In the genomic region with DNA sequence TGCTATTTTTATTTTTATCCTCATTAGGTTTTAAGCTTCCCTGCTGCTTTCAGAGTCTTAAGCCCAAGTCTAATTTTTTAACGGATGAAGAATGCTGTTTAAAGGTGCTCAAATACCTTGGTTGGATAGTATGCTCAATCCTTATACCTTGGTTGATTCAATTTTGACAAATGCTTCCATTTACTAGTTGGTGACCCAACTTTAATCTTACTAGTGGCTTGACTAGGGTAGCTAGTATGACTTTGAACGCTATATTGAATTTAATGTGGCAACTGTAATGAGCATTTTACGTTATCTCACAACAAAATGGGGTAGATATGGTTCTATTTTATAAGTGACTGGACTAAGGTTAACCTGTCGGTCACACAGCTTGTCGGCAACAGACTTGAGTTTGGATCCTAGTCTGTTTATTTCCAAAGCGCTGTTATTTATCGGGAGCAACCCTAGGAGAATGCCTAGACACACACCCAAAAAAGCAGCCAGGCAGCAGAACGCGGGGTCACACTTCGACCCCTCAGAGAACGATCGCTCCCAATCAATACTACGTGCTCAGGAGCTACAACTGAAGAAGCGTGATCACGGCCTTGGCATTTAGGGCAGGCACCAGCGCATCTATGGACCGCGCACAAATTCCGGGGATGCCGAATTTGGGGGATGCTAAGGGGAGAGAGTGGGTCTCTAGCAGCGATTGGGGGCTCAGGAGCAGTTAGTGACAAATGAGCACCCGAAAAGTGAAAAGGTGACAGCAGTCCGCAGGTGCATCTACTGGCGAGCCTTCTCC, we compare ENCODE assay signal across 8 cellular contexts. TPM values are rescaled to one million over a fixed set of nuclear protein-coding genes. Genes with fewer than 3 reads are reported as not detected.
DNase-seq lines count a peak whose midpoint lies in the region; ATAC-seq, FAIRE-seq and TF ChIP-seq lines count a peak whose summit lies in the region.

No MANE protein-coding gene starts in this region.

- H3K4me2 ChIP-seq in neural cell (ENCODE audit: low read length), result peak overlapping the region; percentile 72

- H3K9ac ChIP-seq in HUES6 (ENCODE audit: low read length), result no peak overlapping the region
- H3K9ac ChIP-seq in colonic mucosa (ENCODE audit: low read depth in 2 of 2, low read length in 2 of 2), result peak overlapping the region in 1 of 2 donors; percentile 35
- peak overlapping the region; percentile 81 for H3K9ac ChIP-seq in neural cell (ENCODE audit: low read length)

- H3K4me3 ChIP-seq in HUES6 (ENCODE audit: low read depth, low read length) (peak overlapping the region; percentile 83), colonic mucosa (peak overlapping the region; percentile 66), neural cell (ENCODE audit: low read length) (peak overlapping the region; percentile 76)

- H4K20me1 ChIP-seq in neural cell (ENCODE audit: insufficient read depth), result no peaks in the 10 kb centered on the region

- H3K27ac ChIP-seq in HUES6 (ENCODE audit: low read depth, low read length), result no peak overlapping the region
- H3K27ac ChIP-seq in colonic mucosa, result no peak overlapping the region
- H3K27ac ChIP-seq in neural cell (ENCODE audit: low read length), result peak overlapping the region; percentile 65

- peak; percentile 1 for ATAC-seq in GM19351 (IDR thresholded peaks at IDR 0.05; ENCODE audit: unreplicated experiment)
- ATAC-seq in HG03460 (IDR thresholded peaks at IDR 0.05; ENCODE audit: unreplicated experiment), result no peak

- DNase-seq in colonic mucosa (no peak), frontal cortex (ENCODE audit: low spot score in 2 of 2) (no peak), urothelium cell line (ENCODE audit: low spot score) (no peak)
- DNase-seq in stimulated activated CD4-positive, alpha-beta T cell treated with anti-CD3 and anti-CD28 coated beads, Interleukin-2, amount 100 ng/mL, for 24 hours, result no peak

- peak overlapping the region; percentile 18 for H2AFZ ChIP-seq in neural cell (ENCODE audit: low read depth, low read length)

- no peak for TF ChIP-seq RAD21 in neural cell (conservative IDR thresholded peaks at IDR 0.05)

- no peaks in the 10 kb centered on the region for H3K36me3 ChIP-seq in HUES6 (ENCODE audit: control insufficient read depth, insufficient read depth, low read length)
- no peaks in the 10 kb centered on the region for H3K36me3 ChIP-seq in colonic mucosa
- no peaks in the 10 kb centered on the region for H3K36me3 ChIP-seq in neural cell (ENCODE audit: insufficient read depth, low read length)

- no peaks in the 10 kb centered on the region for H3K9me2 ChIP-seq in neural cell (ENCODE audit: insufficient read depth, low read length)

- FAIRE-seq in frontal cortex (lab: Jason Lieb, UNC), result no peak
- FAIRE-seq in urothelium cell line (lab: Jason Lieb, UNC), result no peak

- H3K27me3 ChIP-seq in HUES6 (ENCODE audit: control insufficient read depth, insufficient read depth, low read length), result peaks cover 29% of the 10 kb centered on the region
- no peaks in the 10 kb centered on the region for H3K27me3 ChIP-seq in colonic mucosa
- no peaks in the 10 kb centered on the region for H3K27me3 ChIP-seq in neural cell (ENCODE audit: insufficient read depth, low read depth, low read length)

- no peaks in the 10 kb centered on the region for H3F3A ChIP-seq in neural cell (ENCODE audit: insufficient read depth, low read length, poor library complexity, severe bottlenecking)

- TF ChIP-seq EP300 in neural cell (conservative IDR thresholded peaks at IDR 0.05; ENCODE audit: poor library complexity, severe bottlenecking), result no peak

- H3K79me2 ChIP-seq in neural cell (replicated peaks; ENCODE audit: insufficient read depth, low read length), result no peaks in the 10 kb centered on the region

- peaks cover 8% of the 10 kb centered on the region for H3K4me1 ChIP-seq in HUES6 (ENCODE audit: control insufficient read depth, insufficient read depth, low read length)
- H3K4me1 ChIP-seq in colonic mucosa, result peaks cover 9% of the 10 kb centered on the region

- H3K9me3 ChIP-seq in HUES6 (ENCODE audit: control insufficient read depth, insufficient read depth, low read depth, low read length), result 0 out of 2 replicates have a peak, but pooled peaks cover 2% of the 10 kb centered on the region
- no peaks in the 10 kb centered on the region for H3K9me3 ChIP-seq in colonic mucosa
- peaks cover 4% of the 10 kb centered on the region for H3K9me3 ChIP-seq in neural cell (ENCODE audit: low read length)

- TF ChIP-seq CTCF in colonic mucosa (IDR thresholded peaks at IDR 0.05), result no peak
- TF ChIP-seq CTCF in neural cell (IDR thresholded peaks at IDR 0.05; ENCODE audit: poor library complexity, severe bottlenecking), result no peak

- intact Hi-C loops in colonic mucosa (cut with DNase I), result no loop called here

TF ChIP-seq in neural cell, 6 proteins besides CTCF, POLR2A, EP300 and RAD21:
- no peak for TF ChIP-seq MXI1 (conservative IDR thresholded peaks at IDR 0.05; ENCODE audit: poor library complexity, severe bottlenecking)
- TF ChIP-seq, protein P1, sequence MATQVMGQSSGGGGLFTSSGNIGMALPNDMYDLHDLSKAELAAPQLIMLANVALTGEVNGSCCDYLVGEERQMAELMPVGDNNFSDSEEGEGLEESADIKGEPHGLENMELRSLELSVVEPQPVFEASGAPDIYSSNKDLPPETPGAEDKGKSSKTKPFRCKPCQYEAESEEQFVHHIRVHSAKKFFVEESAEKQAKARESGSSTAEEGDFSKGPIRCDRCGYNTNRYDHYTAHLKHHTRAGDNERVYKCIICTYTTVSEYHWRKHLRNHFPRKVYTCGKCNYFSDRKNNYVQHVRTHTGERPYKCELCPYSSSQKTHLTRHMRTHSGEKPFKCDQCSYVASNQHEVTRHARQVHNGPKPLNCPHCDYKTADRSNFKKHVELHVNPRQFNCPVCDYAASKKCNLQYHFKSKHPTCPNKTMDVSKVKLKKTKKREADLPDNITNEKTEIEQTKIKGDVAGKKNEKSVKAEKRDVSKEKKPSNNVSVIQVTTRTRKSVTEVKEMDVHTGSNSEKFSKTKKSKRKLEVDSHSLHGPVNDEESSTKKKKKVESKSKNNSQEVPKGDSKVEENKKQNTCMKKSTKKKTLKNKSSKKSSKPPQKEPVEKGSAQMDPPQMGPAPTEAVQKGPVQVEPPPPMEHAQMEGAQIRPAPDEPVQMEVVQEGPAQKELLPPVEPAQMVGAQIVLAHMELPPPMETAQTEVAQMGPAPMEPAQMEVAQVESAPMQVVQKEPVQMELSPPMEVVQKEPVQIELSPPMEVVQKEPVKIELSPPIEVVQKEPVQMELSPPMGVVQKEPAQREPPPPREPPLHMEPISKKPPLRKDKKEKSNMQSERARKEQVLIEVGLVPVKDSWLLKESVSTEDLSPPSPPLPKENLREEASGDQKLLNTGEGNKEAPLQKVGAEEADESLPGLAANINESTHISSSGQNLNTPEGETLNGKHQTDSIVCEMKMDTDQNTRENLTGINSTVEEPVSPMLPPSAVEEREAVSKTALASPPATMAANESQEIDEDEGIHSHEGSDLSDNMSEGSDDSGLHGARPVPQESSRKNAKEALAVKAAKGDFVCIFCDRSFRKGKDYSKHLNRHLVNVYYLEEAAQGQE (IDR thresholded peaks at IDR 0.05; ENCODE audit: borderline replicate concordance), result no peak
- no peak for TF ChIP-seq SMC3 (conservative IDR thresholded peaks at IDR 0.05; ENCODE audit: poor library complexity)
- TF ChIP-seq TAF1 (IDR thresholded peaks at IDR 0.05; ENCODE audit: low read depth), result no peak
- TF ChIP-seq EZH2 (IDR thresholded peaks at IDR 0.05; ENCODE audit: borderline replicate concordance, insufficient read depth, low read length, poor library complexity, severe bottlenecking), result no peak
- no peak for TF ChIP-seq POLR2AphosphoS5 (IDR thresholded peaks at IDR 0.05)
TF ChIP-seq in neural cell: peak in this region for 0.

RNA-seq across cellular contexts. Expression of gene ALDH5A1, which starts 0.6 kb away (rescaled TPM):
- total RNA-seq in colonic mucosa (10 to 100 TPM; 12.2 to 16.4 TPM), frontal cortex (16.7 TPM)
- polyA plus RNA-seq in neural cell, result 33.1 and 36.3 TPM in 2 replicates
- polyA minus RNA-seq in neural cell, result 41.6 and 44.0 TPM in 2 replicates

RNA-seq across cellular contexts. Expression of gene GPLD1, which starts 4.8 kb away (rescaled TPM):
- total RNA-seq in colonic mucosa (under 1 TPM; 0.84 to 0.88 TPM), frontal cortex (10.6 TPM)
- 11.0 and 14.3 TPM in 2 replicates for polyA plus RNA-seq in neural cell
- polyA minus RNA-seq in neural cell, result 14.6 and 16.3 TPM in 2 replicates
